In genomic region chr6:63636516-63636968, GRCh38 we compare ENCODE assay signal across 8 cellular contexts. TPM values are rescaled to one million over a fixed set of nuclear protein-coding genes. Genes with fewer than 3 reads are reported as not detected.
DNase-seq lines count a peak whose midpoint lies in the region; ATAC-seq and TF ChIP-seq lines count a peak whose summit lies in the region.

No MANE protein-coding gene starts in this region.

- TF ChIP-seq CTCF in WERI-Rb-1 (IDR thresholded peaks at IDR 0.05; ENCODE audit: low read depth, low read length), result no peak

- no peaks in the 10 kb centered on the region for H3K9me3 ChIP-seq in WERI-Rb-1 (ENCODE audit: severe bottlenecking)

- peak overlapping the region; percentile 98 for H3K27ac ChIP-seq in WERI-Rb-1

- ATAC-seq in HG02588 (IDR thresholded peaks at IDR 0.05; ENCODE audit: unreplicated experiment), result peak; percentile 6

- H3K4me3 ChIP-seq in WERI-Rb-1 (ENCODE audit: low read depth, low read length), result peak overlapping the region; percentile 66

- DNase-seq in ELR (ENCODE audit: low read depth) (peak; percentile 68), NCI-H1930 (lab: John Stamatoyannopoulos, UW) (peak; percentile 25 to 52), WERI-Rb-1 (peak; percentile 61), cerebellum (ENCODE audit: low spot score) (peak; percentile 54), left kidney (ENCODE audit: low read depth, low spot score) (peak; percentile 86), cerebellar nuclear complex (lab: John Stamatoyannopoulos, UW) (no peak)
- DNase-seq in stimulated activated CD4-positive, alpha-beta T cell treated with anti-CD3 and anti-CD28 coated beads, Interleukin-2, amount 100 ng/mL, for 24 hours, result peak; percentile 72 to 75

- H3K27me3 ChIP-seq in WERI-Rb-1 (ENCODE audit: insufficient read depth, low read depth, severe bottlenecking), result no peaks in the 10 kb centered on the region

- H3K36me3 ChIP-seq in WERI-Rb-1, result peaks cover 12% of the 10 kb centered on the region

RNA-seq across cellular contexts. Expression of gene PHF3, which starts 0.9 kb away (rescaled TPM):
- 87.2 TPM for total RNA-seq in cerebellum

Comparison
In these comparisons a context has a peak if more than half of its experiments do, and no peak if none do; other contexts are left out.
1. DNase-seq: peak in ELR (single experiment), NCI-H1930 (2 of 2), WERI-Rb-1 (single experiment), cerebellum (single experiment), left kidney (single experiment) and stimulated activated CD4-positive, alpha-beta T cell treated with anti-CD3 and anti-CD28 coated beads, Interleukin-2, amount 100 ng/mL, for 24 hours (2 of 2); none in cerebellar nuclear complex (0 of 2).